Comparison of ENCODE assay signal across 12 cellular contexts in genomic region chr22:40332319-40332781, GRCh38. TPM values are rescaled to one million over a fixed set of nuclear protein-coding genes. Genes with fewer than 3 reads are reported as not detected.
A peak's percentile ranks its signal among the peaks of the same experiment; 100 is the strongest.
DNase-seq lines count a peak whose midpoint lies in the region; ATAC-seq and TF ChIP-seq lines count a peak whose summit lies in the region.
"Had no signal": no experiment of that assay in that cellular context is flagged by ENCODE, and none has a peak within 500 bp of the region (broad histone marks: within the 10 kb centered on the region; RNA-seq: fewer than 3 reads in every experiment).

No MANE protein-coding gene starts in this region.

- no peak for TF ChIP-seq CTCF in fibroblast of the aortic adventitia (IDR thresholded peaks at IDR 0.05; ENCODE audit: insufficient read depth, low read length)
- no peak for TF ChIP-seq CTCF in spleen (IDR thresholded peaks at IDR 0.05 in 8 of 11, conservative IDR thresholded peaks at IDR 0.05 in 3 of 11)

- no peaks in the 10 kb centered on the region for H3K27me3 ChIP-seq in spleen (replicated peaks in 1 of 7)
- H3K27me3 ChIP-seq: gastrocnemius medialis had no signal

- H3K27me3 Mint-ChIP-seq in activated naive CD8-positive, alpha-beta T cell treated with anti-CD3 and anti-CD28 coated beads, Interleukin-2, amount 50 U/mL, for 24 hours = no peaks in the 10 kb centered on the region
- H3K27me3 Mint-ChIP-seq in stimulated activated naive B cell treated with anti-CD40 and anti-IgM and Interleukin-4, amounts not matched to agents 10 μg/mL and 1 μg/mL and 100 μg/mL, for 72 hours = no peaks in the 10 kb centered on the region

- H3K36me3 Mint-ChIP-seq in activated naive CD8-positive, alpha-beta T cell treated with anti-CD3 and anti-CD28 coated beads, Interleukin-2, amount 50 U/mL, for 24 hours (ENCODE audit: low read depth) = peaks cover 2% of the 10 kb centered on the region
- H3K36me3 Mint-ChIP-seq in stimulated activated naive B cell treated with anti-CD40 and anti-IgM and Interleukin-4, amounts not matched to agents 10 μg/mL and 1 μg/mL and 100 μg/mL, for 72 hours = peaks cover 15 to 27% of the 10 kb centered on the region in 2 donors

- peaks cover 18 to 98% (median 49%) of the 10 kb centered on the region in 6 donors for H3K4me1 ChIP-seq in spleen

- WGBS in spleen, 5 donors = 66 to 71% (median 69%) methylated on average over 9 of the region's 9 CpGs

- peak overlapping the region; percentile 75 for H3K27ac Mint-ChIP-seq in activated naive CD8-positive, alpha-beta T cell treated with anti-CD3 and anti-CD28 coated beads, Interleukin-2, amount 50 U/mL, for 24 hours
- peak overlapping the region; percentile 92 for H3K27ac Mint-ChIP-seq in stimulated activated naive B cell treated with anti-CD40 and anti-IgM and Interleukin-4, amounts not matched to agents 10 μg/mL and 1 μg/mL and 100 μg/mL, for 72 hours

- H3K27ac ChIP-seq in spleen = peak overlapping the region in 4 of 8 donors; percentile 4 to 57 (median 37)
- H3K27ac ChIP-seq: gastrocnemius medialis had no signal

- H3K36me3 ChIP-seq in spleen = peaks cover 0 to 54% (median 10%) of the 10 kb centered on the region in 6 donors
- H3K36me3 ChIP-seq: gastrocnemius medialis had no signal

- peak; percentile 63 for ATAC-seq in activated naive CD8-positive, alpha-beta T cell treated with anti-CD3 and anti-CD28 coated beads, Interleukin-2, amount 50 U/mL, for 24 hours
- ATAC-seq in stimulated activated naive B cell treated with anti-CD40 and anti-IgM and Interleukin-4, amounts not matched to agents 10 μg/mL and 1 μg/mL and 100 μg/mL, for 72 hours (replicated peaks) = no peak
- no peak for ATAC-seq in GM21447 (IDR thresholded peaks at IDR 0.05; ENCODE audit: unreplicated experiment)
- ATAC-seq: gastrocnemius medialis had no signal

- intact Hi-C loops in spleen (cut with DNase I; ENCODE audit: low total_unique reads) = no loop called here

- peak overlapping the region; percentile 68 for H3K4me3 Mint-ChIP-seq in activated naive CD8-positive, alpha-beta T cell treated with anti-CD3 and anti-CD28 coated beads, Interleukin-2, amount 50 U/mL, for 24 hours
- no peak overlapping the region for H3K4me3 Mint-ChIP-seq in stimulated activated naive B cell treated with anti-CD40 and anti-IgM and Interleukin-4, amounts not matched to agents 10 μg/mL and 1 μg/mL and 100 μg/mL, for 72 hours

- peak; percentile 63 for DNase-seq in activated CD8-positive, alpha-beta memory T cell treated with anti-CD3 and anti-CD28 coated beads for 24 hours
- no peak for DNase-seq in activated CD8-positive, alpha-beta memory T cell treated with anti-CD3 and anti-CD28 coated beads, Interleukin-2, amount 50 U/mL, for 4 hours
- DNase-seq in activated naive CD8-positive, alpha-beta T cell treated with anti-CD3 and anti-CD28 coated beads, Interleukin-2, amount 50 U/mL, for 24 hours = no peak
- DNase-seq in fibroblast of the aortic adventitia (ENCODE audit: low read depth) (peak; percentile 22), spleen (no peak), GOT3 (lab: John Stamatoyannopoulos, UW) (no peak)
- DNase-seq in stimulated activated naive B cell treated with anti-CD40 and anti-IgM and Interleukin-4, amounts not matched to agents 10 μg/mL and 1 μg/mL and 100 μg/mL, for 72 hours = no peak
- DNase-seq: ACHN, gastrocnemius medialis, NCI-H1105, small intestine had no signal

- peaks cover 90% of the 10 kb centered on the region for H3K4me1 Mint-ChIP-seq in activated naive CD8-positive, alpha-beta T cell treated with anti-CD3 and anti-CD28 coated beads, Interleukin-2, amount 50 U/mL, for 24 hours
- H3K4me1 Mint-ChIP-seq in stimulated activated naive B cell treated with anti-CD40 and anti-IgM and Interleukin-4, amounts not matched to agents 10 μg/mL and 1 μg/mL and 100 μg/mL, for 72 hours = peaks cover 22 to 48% of the 10 kb centered on the region in 2 donors

- no peaks in the 10 kb centered on the region for H3K9me3 ChIP-seq in spleen
- H3K9me3 ChIP-seq: gastrocnemius medialis had no signal

- H3K9me3 Mint-ChIP-seq in activated naive CD8-positive, alpha-beta T cell treated with anti-CD3 and anti-CD28 coated beads, Interleukin-2, amount 50 U/mL, for 24 hours = no peaks in the 10 kb centered on the region
- no peaks in the 10 kb centered on the region for H3K9me3 Mint-ChIP-seq in stimulated activated naive B cell treated with anti-CD40 and anti-IgM and Interleukin-4, amounts not matched to agents 10 μg/mL and 1 μg/mL and 100 μg/mL, for 72 hours

- H3K4me3 ChIP-seq in fibroblast of the aortic adventitia (ENCODE audit: low read depth, low read length) (no peak overlapping the region), spleen (no peak overlapping the region)
- H3K4me3 ChIP-seq: gastrocnemius medialis had no signal

- TF ChIP-seq POLR2A in spleen (IDR thresholded peaks at IDR 0.05) = no peak

RNA-seq across cellular contexts. Expression of gene ADSL, which starts 13.9 kb away (rescaled TPM):
- total RNA-seq in fibroblast of the aortic adventitia (ENCODE audit: low replicate concordance) = 84.8 and 107 TPM in 2 replicates
- 10 to 100 TPM; 40.4 to 77.7 (median 55.0) TPM for total RNA-seq in spleen
- 10 to 100 TPM; 39.1 to 52.5 (median 43.3) TPM for polyA plus RNA-seq in spleen

RNA-seq across cellular contexts. Expression of gene SGSM3, which starts 38.0 kb away (rescaled TPM):
- 20.2 and 47.0 TPM in 2 replicates for total RNA-seq in fibroblast of the aortic adventitia (ENCODE audit: low replicate concordance)
- total RNA-seq in spleen = 10 to 100 TPM; 56.3 to 99.3 (median 88.2) TPM
- polyA plus RNA-seq in spleen = 100 to 1,000 TPM; 100 to 176 (median 161) TPM

Comparison
In these comparisons a context has a peak if more than half of its experiments do, and no peak if none do; other contexts are left out.
1. DNase-seq: peak in activated CD8-positive, alpha-beta memory T cell treated with anti-CD3 and anti-CD28 coated beads for 24 hours (single experiment) and fibroblast of the aortic adventitia (single experiment); none in activated CD8-positive, alpha-beta memory T cell treated with anti-CD3 and anti-CD28 coated beads, Interleukin-2, amount 50 U/mL, for 4 hours (single experiment), activated naive CD8-positive, alpha-beta T cell treated with anti-CD3 and anti-CD28 coated beads, Interleukin-2, amount 50 U/mL, for 24 hours (single experiment), stimulated activated naive B cell treated with anti-CD40 and anti-IgM and Interleukin-4, amounts not matched to agents 10 μg/mL and 1 μg/mL and 100 μg/mL, for 72 hours (single experiment), spleen (single experiment) and GOT3 (single experiment).